Comparison of ENCODE assay signal across 24 cellular contexts in the genomic region with DNA sequence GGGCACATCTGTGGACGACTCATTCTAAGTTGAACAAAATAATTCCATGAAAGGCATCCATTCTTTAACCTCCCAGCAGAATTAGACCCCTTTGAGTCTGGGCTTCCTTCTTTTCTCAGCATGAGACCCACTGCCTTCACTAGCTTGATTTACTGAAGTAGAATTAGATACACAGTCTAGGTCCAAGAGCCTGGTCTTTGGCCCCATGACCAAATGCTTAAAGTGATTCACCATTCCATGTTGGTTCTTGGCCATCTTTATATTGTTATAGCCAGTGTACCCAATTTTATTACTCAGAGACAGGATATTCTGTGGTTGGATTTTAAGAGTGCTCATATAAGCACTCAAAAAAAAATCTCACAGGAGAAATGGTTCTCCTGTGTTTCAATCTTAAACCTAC.
"Had no signal": no experiment of that assay in that cellular context is flagged by ENCODE, and none has a peak within 500 bp of the region (broad histone marks: within the 10 kb centered on the region; RNA-seq: fewer than 3 reads in every experiment).

No MANE protein-coding gene starts in this region.

- H3K4me3 ChIP-seq: cardiac muscle cell, esophagus muscularis mucosa, mucosa of descending colon, ovary, psoas muscle, suprapubic skin, transverse colon had no signal

- H3K9me3 ChIP-seq: mucosa of descending colon, ovary, suprapubic skin, transverse colon had no signal

- H3K27ac ChIP-seq: cardiac muscle cell, esophagus muscularis mucosa, ovary, psoas muscle, suprapubic skin, transverse colon had no signal

- H3K36me3 ChIP-seq: cardiac muscle cell, esophagus muscularis mucosa, ovary, suprapubic skin, transverse colon had no signal

- H3K4me1 ChIP-seq: esophagus muscularis mucosa, psoas muscle, suprapubic skin, transverse colon had no signal

- H3K27me3 ChIP-seq: cardiac muscle cell, esophagus muscularis mucosa, ovary, suprapubic skin, transverse colon had no signal

- ATAC-seq: activated T-cell treated with anti-CD3 and anti-CD28 coated beads, Interleukin-2, amount 50 U/mL, for 4 hours; left lobe of liver; mucosa of descending colon; psoas muscle; right cardiac atrium had no signal

- DNase-seq: activated CD4-positive, alpha-beta T cell treated with anti-CD3 and anti-CD28 coated beads, Interleukin-2, amount 50 U/mL, for 1 hour; activated CD4-positive, CD25-positive, alpha-beta regulatory T cell treated with anti-CD3 and anti-CD28 coated beads, Interleukin-2, amount 50 U/mL, for 72 hours; activated CD8-positive, alpha-beta memory T cell treated with anti-CD3 and anti-CD28 coated beads, Interleukin-2, amount 50 U/mL, for 4 hours; activated naive CD4-positive, alpha-beta T cell treated with anti-CD3 and anti-CD28 coated beads for 36 hours; activated T-cell treated with anti-CD3 and anti-CD28 coated beads, Interleukin-2, amount 50 U/mL, for 4 hours; anterior cingulate cortex; dermis blood vessel endothelial cell; effector memory CD4-positive, alpha-beta T cell; foreskin melanocyte; glutamatergic neuron; hypothalamus; mucosa of descending colon; naive B cell; ovary; psoas muscle; right cardiac atrium; small intestine; stimulated activated CD4-positive, alpha-beta T cell treated with anti-CD3 and anti-CD28 coated beads, Interleukin-15, amount 100 ng/mL, for 24 hours; stimulated activated CD4-positive, alpha-beta T cell treated with anti-CD3 and anti-CD28 coated beads, Interleukin-2, amount 100 ng/mL, for 48 hours; transverse colon had no signal
